In genomic region chr1:229380514-229381160, GRCh38 we compare ENCODE assay signal across 17 cellular contexts. TPM values are rescaled to one million over a fixed set of nuclear protein-coding genes. Genes with fewer than 3 reads are reported as not detected.
DNase-seq lines count a peak whose midpoint lies in the region; ATAC-seq and FAIRE-seq lines count a peak whose summit lies in the region.
"Had no signal": no experiment of that assay in that cellular context is flagged by ENCODE, and none has a peak within 500 bp of the region (broad histone marks: within the 10 kb centered on the region; RNA-seq: fewer than 3 reads in every experiment).

No MANE protein-coding gene starts in this region.

- no peak overlapping the region for H3K4me3 ChIP-seq in BLaER1
- H3K4me3 ChIP-seq: esophagus squamous epithelium, ovary, skin epidermis had no signal

- H3K27ac ChIP-seq in BLaER1: no peak overlapping the region
- H3K27ac ChIP-seq: esophagus squamous epithelium, ovary, skin epidermis had no signal

- FAIRE-seq in HTR-8/SVneo (lab: Jason Lieb, UNC): no peak
- FAIRE-seq: RCC 7860 had no signal

- H3K27ac Mint-ChIP-seq in activated CD4-positive, alpha-beta memory T cell treated with anti-CD3 and anti-CD28 coated beads for 36 hours: no peak overlapping the region
- H3K27ac Mint-ChIP-seq: dendritic cell treated with granulocyte-macrophage colony-stimulating factor and Interleukin-4, amounts not matched to agents 40 ng/mL and 50 ng/mL, for 4 days; stimulated activated memory B cell treated with anti-CD40 and anti-IgM and Interleukin-4, amounts not matched to agents 10 μg/mL and 1 μg/mL and 100 μg/mL, for 72 hours had no signal

- no peaks in the 10 kb centered on the region for H3K9me3 Mint-ChIP-seq in activated CD4-positive, alpha-beta memory T cell treated with anti-CD3 and anti-CD28 coated beads for 36 hours
- H3K9me3 Mint-ChIP-seq: dendritic cell treated with granulocyte-macrophage colony-stimulating factor and Interleukin-4, amounts not matched to agents 40 ng/mL and 50 ng/mL, for 4 days; stimulated activated memory B cell treated with anti-CD40 and anti-IgM and Interleukin-4, amounts not matched to agents 10 μg/mL and 1 μg/mL and 100 μg/mL, for 72 hours had no signal

- CTCF ChIA-PET in activated CD4-positive, alpha-beta memory T cell treated with anti-CD3 and anti-CD28 coated beads for 36 hours (lab: Charles Lee): no interaction called here

- no peaks in the 10 kb centered on the region for H3K36me3 Mint-ChIP-seq in activated CD4-positive, alpha-beta memory T cell treated with anti-CD3 and anti-CD28 coated beads for 36 hours
- H3K36me3 Mint-ChIP-seq: stimulated activated memory B cell treated with anti-CD40 and anti-IgM and Interleukin-4, amounts not matched to agents 10 μg/mL and 1 μg/mL and 100 μg/mL, for 72 hours had no signal

- H3K9ac ChIP-seq in BLaER1: no peak overlapping the region

- POLR2A ChIA-PET in activated CD4-positive, alpha-beta memory T cell treated with anti-CD3 and anti-CD28 coated beads for 36 hours (lab: Charles Lee): no interaction called here

- no peaks in the 10 kb centered on the region for H3K27me3 ChIP-seq in BLaER1
- H3K27me3 ChIP-seq: ovary had no signal

- intact Hi-C loops in activated CD4-positive, alpha-beta memory T cell treated with anti-CD3 and anti-CD28 coated beads for 36 hours (cut with micrococcal nuclease): no loop called here

- DNase-seq in NCI-H1436 treated with DMSO at 0.1 percent for 48 hours (lab: John Stamatoyannopoulos, UW): peak; percentile 66
- peak; percentile 11 for DNase-seq in SK-N-DZ (ENCODE audit: low spot score)
- DNase-seq in stimulated activated CD4-positive, alpha-beta T cell treated with anti-CD3 and anti-CD28 coated beads, Interleukin-4, amount 100 ng/mL, for 24 hours: no peak
- no peak for DNase-seq in putamen (ENCODE audit: low spot score)
- DNase-seq in HTR-8/SVneo (ENCODE audit: insufficient read length, low spot score): no peak
- no peak for DNase-seq in activated CD4-positive, alpha-beta memory T cell treated with anti-CD3 and anti-CD28 coated beads for 36 hours
- DNase-seq: activated naive CD4-positive, alpha-beta T cell treated with Interleukin-2 at 50 U/mL for 16 hours; esophagus squamous epithelium; Kasumi-1; NCI-H226; ovary had no signal

- H3K27me3 Mint-ChIP-seq in activated CD4-positive, alpha-beta memory T cell treated with anti-CD3 and anti-CD28 coated beads for 36 hours: no peaks in the 10 kb centered on the region

- H3K4me3 Mint-ChIP-seq in activated CD4-positive, alpha-beta memory T cell treated with anti-CD3 and anti-CD28 coated beads for 36 hours: no peak overlapping the region
- H3K4me3 Mint-ChIP-seq: dendritic cell treated with granulocyte-macrophage colony-stimulating factor and Interleukin-4, amounts not matched to agents 40 ng/mL and 50 ng/mL, for 4 days; stimulated activated memory B cell treated with anti-CD40 and anti-IgM and Interleukin-4, amounts not matched to agents 10 μg/mL and 1 μg/mL and 100 μg/mL, for 72 hours had no signal

- H4K20me1 ChIP-seq in BLaER1: no peaks in the 10 kb centered on the region

- H3K4me1 ChIP-seq in BLaER1: peaks cover 14% of the 10 kb centered on the region
- H3K4me1 ChIP-seq: esophagus squamous epithelium had no signal

- H3K36me3 ChIP-seq in BLaER1: no peaks in the 10 kb centered on the region
- H3K36me3 ChIP-seq: esophagus squamous epithelium, ovary had no signal

- no peaks in the 10 kb centered on the region for H3K4me1 Mint-ChIP-seq in activated CD4-positive, alpha-beta memory T cell treated with anti-CD3 and anti-CD28 coated beads for 36 hours (ENCODE audit: low read depth)
- H3K4me1 Mint-ChIP-seq: stimulated activated memory B cell treated with anti-CD40 and anti-IgM and Interleukin-4, amounts not matched to agents 10 μg/mL and 1 μg/mL and 100 μg/mL, for 72 hours had no signal

- H3K4me2 ChIP-seq in BLaER1: peak overlapping the region; percentile 14

- ATAC-seq in GM18520 (IDR thresholded peaks at IDR 0.05; ENCODE audit: unreplicated experiment): peak; percentile 83

- no peaks in the 10 kb centered on the region for H3K9me3 ChIP-seq in BLaER1
- H3K9me3 ChIP-seq: esophagus squamous epithelium, ovary had no signal

RNA-seq across cellular contexts. Expression of gene CCSAP, which starts 37.8 kb away (rescaled TPM):
- 17.5 and 19.2 TPM in 2 replicates for polyA plus RNA-seq in SK-N-DZ (2014; cell fraction: cytosol; rRNA removed)
- 12.8 and 14.9 TPM in 2 replicates for polyA plus RNA-seq in SK-N-DZ (2014; cell fraction: nucleus; rRNA removed)
- 1 to 10 TPM; 9.8 TPM for total RNA-seq in activated CD4-positive, alpha-beta memory T cell treated with anti-CD3 and anti-CD28 coated beads for 36 hours

RNA-seq across cellular contexts. Expression of gene ACTA1, which starts 53.3 kb away (rescaled TPM):
- polyA plus RNA-seq in SK-N-DZ (2014; cell fraction: cytosol; rRNA removed): not detected in 2 replicates
- 0.32 and 1.6 TPM in 2 replicates for polyA plus RNA-seq in SK-N-DZ (2014; cell fraction: nucleus; rRNA removed)
- not detected for total RNA-seq in activated CD4-positive, alpha-beta memory T cell treated with anti-CD3 and anti-CD28 coated beads for 36 hours

Comparison
In these comparisons a context has a peak if more than half of its experiments do, and no peak if none do; other contexts are left out.
1. DNase-seq: peak in NCI-H1436 treated with DMSO at 0.1 percent for 48 hours (single experiment) and SK-N-DZ (single experiment); none in stimulated activated CD4-positive, alpha-beta T cell treated with anti-CD3 and anti-CD28 coated beads, Interleukin-4, amount 100 ng/mL, for 24 hours (single experiment), putamen (single experiment), HTR-8/SVneo (single experiment) and activated CD4-positive, alpha-beta memory T cell treated with anti-CD3 and anti-CD28 coated beads for 36 hours (single experiment).